Comparison of ENCODE assay signal across 18 cellular contexts in the genomic region with DNA sequence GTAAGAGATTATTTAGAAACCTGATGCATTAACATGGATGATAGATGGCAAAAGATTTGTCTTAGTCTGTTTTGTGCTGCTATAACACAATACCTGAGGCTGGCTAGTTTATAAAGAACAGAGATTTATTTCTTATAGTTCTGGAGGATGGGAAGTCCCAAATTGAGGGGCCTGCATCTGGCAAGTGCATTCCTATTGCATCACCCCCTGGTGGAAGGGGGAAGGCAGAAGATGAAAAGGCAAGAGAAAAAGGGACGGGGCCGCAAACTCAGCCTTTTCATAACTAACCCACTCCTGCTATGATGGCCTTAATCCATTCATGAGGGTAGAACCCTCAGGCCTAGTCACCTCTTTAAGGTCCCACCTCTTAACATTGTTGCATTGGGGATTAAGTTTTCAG.
A peak's percentile ranks its signal among the peaks of the same experiment; 100 is the strongest.
DNase-seq lines count a peak whose midpoint lies in the region; ATAC-seq, FAIRE-seq and TF ChIP-seq lines count a peak whose summit lies in the region.
"Had no signal": no experiment of that assay in that cellular context is flagged by ENCODE, and none has a peak within 500 bp of the region (broad histone marks: within the 10 kb centered on the region; RNA-seq: fewer than 3 reads in every experiment).

No MANE protein-coding gene starts in this region.

- no peaks in the 10 kb centered on the region for H3F3A ChIP-seq in GM23338 (replicated peaks; ENCODE audit: low read depth)

- DNase-seq in GM23338 (ENCODE audit: low spot score) (peak; percentile 21), H9 (no peak), K562 (ENCODE audit: extremely low read depth in 1 of 4, low spot score in 3 of 4) (no peak), mesendoderm (peak; percentile 8), NCI-H2171 treated with DMSO at 0.1 percent for 48 hours (lab: John Stamatoyannopoulos, UW) (no peak), natural killer cell (no peak), SIG-M5 (lab: John Stamatoyannopoulos, UW) (no peak)
- DNase-seq: C1 segment of cervical spinal cord; Calu3; CD4-positive, alpha-beta memory T cell; COR-L47; DMS53; DMS79 treated with DMSO at 0.1 percent for 48 hours; GF-D8; HCEC 1CT had no signal

- no peak for FAIRE-seq in K562 (lab: Jason Lieb, UNC)
- FAIRE-seq: GM12891, GM18507 had no signal

- H3K4me2 ChIP-seq in GM23338 (no peak overlapping the region), H9 (ENCODE audit: insufficient read depth, insufficient read length, low read length) (no peak overlapping the region), K562 (ENCODE audit: insufficient read depth, low read length) (no peak overlapping the region), mesendoderm (ENCODE audit: low read length) (no peak overlapping the region)

- TF ChIP-seq RAD21 in K562 (CRISPR knock-in tag; conservative IDR thresholded peaks at IDR 0.05 in 1 of 2, IDR thresholded peaks at IDR 0.05 in 1 of 2): no peak

- peaks cover 2% of the 10 kb centered on the region; the same call in 1 of the 2 replicates for H3K9me2 ChIP-seq in GM23338 (ENCODE audit: insufficient read depth)

- H3K4me3 ChIP-seq in GM23338 (no peak overlapping the region), K562 (no peak overlapping the region), mesendoderm (ENCODE audit: low read length) (no peak overlapping the region)

- H3K18ac ChIP-seq in H9 (ENCODE audit: insufficient read length, low read depth, low read length) (no peak overlapping the region), mesendoderm (ENCODE audit: low read length) (peak overlapping the region; percentile 51)

- H3K27me3 Mint-ChIP-seq in GM23338 (ENCODE audit: insufficient read depth, low read depth, poor library complexity) (peaks cover 10% of the 10 kb centered on the region), H9 (ENCODE audit: low read depth) (no peaks in the 10 kb centered on the region), natural killer cell (ENCODE audit: low read depth in 2 of 2) (no peaks in the 10 kb centered on the region)
- H3K27me3 Mint-ChIP-seq: CD4-positive, alpha-beta memory T cell had no signal

- H3K4me3 Mint-ChIP-seq in GM23338: no peak overlapping the region
- H3K4me3 Mint-ChIP-seq in H9: no peak overlapping the region
- H3K4me3 Mint-ChIP-seq in natural killer cell: no peak overlapping the region
- H3K4me3 Mint-ChIP-seq: CD4-positive, alpha-beta memory T cell had no signal

- in situ Hi-C loops in K562 (cut with MboI): no loop called here

- no peaks in the 10 kb centered on the region for H3K27me3 ChIP-seq in GM23338 (ENCODE audit: insufficient read depth)
- H3K27me3 ChIP-seq in H9 (ENCODE audit: insufficient read depth, low read length): no peaks in the 10 kb centered on the region
- 0 out of 5 replicates have a peak, but pooled peaks cover 0 to 4% of the 10 kb centered on the region in 2 experiments for H3K27me3 ChIP-seq in K562 (ENCODE audit: control insufficient read depth in 2 of 2, insufficient read depth in 2 of 2, low read length in 2 of 2)
- no peaks in the 10 kb centered on the region for H3K27me3 ChIP-seq in mesendoderm (ENCODE audit: insufficient read depth, low read length, poor library complexity)

- H3K27ac ChIP-seq in GM23338 (ENCODE audit: low read depth) (no peak overlapping the region), H9 (ENCODE audit: insufficient read length, low read depth, low read length) (no peak overlapping the region), K562 (ENCODE audit: extremely low read depth, low read depth, low read length) (no peak overlapping the region), mesendoderm (ENCODE audit: low read depth, low read length) (no peak overlapping the region)

- H3K9me3 Mint-ChIP-seq in GM23338 (peaks cover 14% of the 10 kb centered on the region; the same call in 2 of the 3 replicates), H9 (peaks cover 8 to 9% of the 10 kb centered on the region in 2 experiments), natural killer cell (no peaks in the 10 kb centered on the region)

- no peak overlapping the region for H3K14ac ChIP-seq in H9 (ENCODE audit: insufficient read depth, low read length)

- H3K4me1 ChIP-seq in GM23338 (ENCODE audit: insufficient read depth): peaks cover 10% of the 10 kb centered on the region
- H3K4me1 ChIP-seq in H9 (ENCODE audit: insufficient read depth, low read length): no peaks in the 10 kb centered on the region; the same call in 1 of the 2 replicates
- H3K4me1 ChIP-seq in K562 (replicated peaks in 1 of 2; ENCODE audit: control insufficient read depth in 2 of 2, insufficient read depth in 2 of 2, low read length in 2 of 2): no peaks in the 10 kb centered on the region
- peaks cover 4% of the 10 kb centered on the region for H3K4me1 ChIP-seq in mesendoderm (ENCODE audit: control insufficient read depth, low read depth, low read length)

- CTCF ChIA-PET in K562 (lab: Yijun Ruan, JAX; ENCODE audit: low intra/inter-chr PET ratio): no interaction called here

- no peak overlapping the region for H2BK20ac ChIP-seq in H9 (ENCODE audit: low read depth, low read length, poor library complexity, severe bottlenecking)

- H2BK15ac ChIP-seq in H9 (ENCODE audit: low read depth, low read length): no peak overlapping the region
- H2BK15ac ChIP-seq in mesendoderm (replicated peaks; ENCODE audit: low read depth): no peak overlapping the region

- H3K4me1 Mint-ChIP-seq in GM23338 (peaks cover 29% of the 10 kb centered on the region), H9 (peaks cover 16 to 23% of the 10 kb centered on the region in 2 experiments), natural killer cell (peaks cover 17 to 20% of the 10 kb centered on the region in 2 donors)
- H3K4me1 Mint-ChIP-seq: CD4-positive, alpha-beta memory T cell had no signal

- BruUV-seq in K562 (replicated peaks; lab: Mats Ljungman, UMichigan): no TSS peak

- WGBS in H9 (ENCODE audit: extremely low coverage, insufficient read length, low lambda C conversion rate): no CpG with 5 or more reads among the region's 2 CpGs
- 95% methylated on average over 2 of the region's 2 CpGs for WGBS in K562 (ENCODE audit: insufficient coverage, low coverage, missing lambda C conversion rate)
- WGBS in mesendoderm (ENCODE audit: extremely low coverage, insufficient coverage, low lambda C conversion rate): no CpG with 5 or more reads among the region's 2 CpGs

- H4K8ac ChIP-seq in H9 (replicated peaks; ENCODE audit: insufficient read length, low read depth, low read length) (no peak overlapping the region), mesendoderm (ENCODE audit: low read depth, low read length) (no peak overlapping the region)

- TF ChIP-seq EP300 in K562 (IDR thresholded peaks at IDR 0.05; ENCODE audit: low read length): no peak

- H3K4ac ChIP-seq in H9 (ENCODE audit: low read depth, low read length) (no peak overlapping the region), mesendoderm (ENCODE audit: low read depth, low read length) (no peak overlapping the region)

- H3K36me3 Mint-ChIP-seq in GM23338 (ENCODE audit: low read depth) (peaks cover 13% of the 10 kb centered on the region; the same call in 2 of the 3 replicates), H9 (ENCODE audit: insufficient read depth in 1 of 3, low read depth in 3 of 3) (peaks cover under 1 to 9% (median 9%) of the 10 kb centered on the region in 3 experiments; a peak in 5 of 7 replicates), natural killer cell (no peaks in the 10 kb centered on the region)

- intact Hi-C loops in K562 (cut with micrococcal nuclease): no loop called here
- intact Hi-C loops in natural killer cell (cut with micrococcal nuclease): no loop called here

- H3K23ac ChIP-seq in H9 (ENCODE audit: insufficient read length, low read depth, low read length) (no peak overlapping the region), mesendoderm (ENCODE audit: low read length) (no peak overlapping the region)

- H2BK120ac ChIP-seq in H9 (ENCODE audit: low read depth, low read length, poor library complexity, severe bottlenecking) (no peak overlapping the region), mesendoderm (ENCODE audit: low read depth, low read length) (no peak overlapping the region)

- H3K9me3 ChIP-seq in H9 (ENCODE audit: control insufficient read depth, low read depth, low read length): no peaks in the 10 kb centered on the region
- H3K9me3 ChIP-seq in K562 (replicated peaks; ENCODE audit: control insufficient read depth, insufficient read depth, low read depth, low read length): no peaks in the 10 kb centered on the region

- H2BK12ac ChIP-seq in H9 (ENCODE audit: insufficient read length, low read depth, low read length): no peak overlapping the region

- ATAC-seq in GM23338: no peak
- no peak for ATAC-seq in K562
- no peak for ATAC-seq in natural killer cell
- ATAC-seq in HG02678 (IDR thresholded peaks at IDR 0.05; ENCODE audit: unreplicated experiment): no peak

- TF ChIP-seq CTCF in GM23338 (conservative IDR thresholded peaks at IDR 0.05; ENCODE audit: low read depth in 2 of 2) (peak; percentile 37 to 50), H9 (conservative IDR thresholded peaks at IDR 0.05) (peak; percentile 28), K562 (IDR thresholded peaks at IDR 0.05 in 2 of 3, conservative IDR thresholded peaks at IDR 0.05 in 1 of 3; ENCODE audit: insufficient read depth in 2 of 3, low read depth in 1 of 3, low read length in 3 of 3) (no peak), natural killer cell (IDR thresholded peaks at IDR 0.05) (no peak)

- H4K5ac ChIP-seq in H9 (ENCODE audit: insufficient read length, low read depth, low read length): no peak overlapping the region
- H4K5ac ChIP-seq in mesendoderm (ENCODE audit: low read length): no peak overlapping the region

- H3K9me1 ChIP-seq in K562 (ENCODE audit: control insufficient read depth, insufficient read depth, low read length): no peaks in the 10 kb centered on the region

- no peak overlapping the region for H3T11ph ChIP-seq in H9 (ENCODE audit: low read length)

- H3K9ac ChIP-seq in H9 (ENCODE audit: extremely low read depth, insufficient read length, low read length) (no peak overlapping the region), K562 (ENCODE audit: insufficient read depth in 1 of 2, low read depth in 2 of 2, low read length in 2 of 2) (no peak overlapping the region), mesendoderm (ENCODE audit: low read length) (no peak overlapping the region)

- H4K91ac ChIP-seq in H9 (ENCODE audit: insufficient read length, low read depth, low read length): no peak overlapping the region

- H3K79me2 ChIP-seq in GM23338 (replicated peaks; ENCODE audit: insufficient read depth) (no peaks in the 10 kb centered on the region), H9 (ENCODE audit: insufficient read depth, low read length) (no peaks in the 10 kb centered on the region), K562 (ENCODE audit: control insufficient read depth, insufficient read depth, low read length) (no peaks in the 10 kb centered on the region), mesendoderm (ENCODE audit: control insufficient read depth, insufficient read depth, low read length) (no peaks in the 10 kb centered on the region)

- no peaks in the 10 kb centered on the region for H3K23me2 ChIP-seq in H9 (ENCODE audit: insufficient read length, low read depth, low read length, poor library complexity, severe bottlenecking)

- no peaks in the 10 kb centered on the region for H3K79me1 ChIP-seq in H9 (ENCODE audit: insufficient read depth, low read depth, low read length, poor library complexity, severe bottlenecking)
- H3K79me1 ChIP-seq in mesendoderm (ENCODE audit: low read length): no peaks in the 10 kb centered on the region

- peak overlapping the region; percentile 25; the same call in 1 of the 2 replicates for H3K27ac Mint-ChIP-seq in GM23338
- no peak overlapping the region; a peak in 1 of 7 replicates for H3K27ac Mint-ChIP-seq in H9
- no peak overlapping the region for H3K27ac Mint-ChIP-seq in natural killer cell
- H3K27ac Mint-ChIP-seq: CD4-positive, alpha-beta memory T cell had no signal

- no peak overlapping the region for H2AK5ac ChIP-seq in H9 (ENCODE audit: insufficient read length, low read length)
- no peak overlapping the region for H2AK5ac ChIP-seq in mesendoderm (ENCODE audit: low read length)

- H2BK5ac ChIP-seq in H9 (ENCODE audit: insufficient read length, low read length) (no peak overlapping the region), mesendoderm (ENCODE audit: low read length) (no peak overlapping the region)

- TF ChIP-seq POLR2A in K562 (conservative IDR thresholded peaks at IDR 0.05): no peak

- no peak overlapping the region for H2AFZ ChIP-seq in GM23338
- H2AFZ ChIP-seq in H9 (ENCODE audit: low read length): no peak overlapping the region
- no peak overlapping the region for H2AFZ ChIP-seq in K562 (ENCODE audit: low read depth, low read length)

- POLR2A ChIA-PET in K562 (lab: Yijun Ruan, JAX): no interaction called here

- no peaks in the 10 kb centered on the region for H4K20me1 ChIP-seq in GM23338 (replicated peaks; ENCODE audit: insufficient read depth)
- no peaks in the 10 kb centered on the region for H4K20me1 ChIP-seq in H9 (ENCODE audit: control insufficient read depth, insufficient read depth, insufficient read length)
- no peaks in the 10 kb centered on the region for H4K20me1 ChIP-seq in K562 (replicated peaks; ENCODE audit: control insufficient read depth, insufficient read depth, low read length)

- H3K36me3 ChIP-seq in GM23338 (ENCODE audit: insufficient read depth): no peaks in the 10 kb centered on the region
- no peaks in the 10 kb centered on the region for H3K36me3 ChIP-seq in K562 (ENCODE audit: control insufficient read depth, insufficient read depth, low read length)
- H3K36me3 ChIP-seq in mesendoderm (ENCODE audit: control insufficient read depth, insufficient read depth, low read length): no peaks in the 10 kb centered on the region

- H3K56ac ChIP-seq in H9 (ENCODE audit: insufficient read length, low read depth, low read length) (no peak overlapping the region), mesendoderm (ENCODE audit: low read length) (no peak overlapping the region)

Comparison
In these comparisons a context has a peak if more than half of its experiments do, and no peak if none do; other contexts are left out.
1. DNase-seq: peak in GM23338 (single experiment) and mesendoderm (single experiment); none in H9 (single experiment), K562 (0 of 4), NCI-H2171 treated with DMSO at 0.1 percent for 48 hours (single experiment), natural killer cell (single experiment) and SIG-M5 (single experiment).
2. CTCF ChIP-seq: peak in GM23338 (2 of 2) and H9 (single experiment); none in K562 (0 of 3) and natural killer cell (single experiment).